ENCODE assay signal across 8 cellular contexts in genomic region chr1:33256335-33256700, GRCh38. TPM values are rescaled to one million over a fixed set of nuclear protein-coding genes. Genes with fewer than 3 reads are reported as not detected.
DNase-seq lines count a peak whose midpoint lies in the region; ATAC-seq and TF ChIP-seq lines count a peak whose summit lies in the region.

ZNF362 (plus strand) TSS chr1:33256492; CDS start chr1:33270575, 14,083 bp downstream.

- DNase-seq in GM13977 (ENCODE audit: low spot score) (peak; percentile 86), RPMI8226 (peak; percentile 74), fibroblast of peridontal ligament (ENCODE audit: extremely low read depth) (peak; percentile 53), NCI-H128 (lab: John Stamatoyannopoulos, UW; ENCODE audit: unreplicated experiment) (no peak)
- DNase-seq in activated T-helper 9 cell treated with anti-CD3 and anti-CD28 coated beads, Interleukin-2, amount 50 U/mL, for 16 hours (ENCODE audit: low read depth) = peak; percentile 55
- peak; percentile 39 to 84 (median 66) for DNase-seq in naive thymus-derived CD8-positive, alpha-beta T cell
- DNase-seq in stimulated activated naive CD4-positive, alpha-beta T cell (lab: John Stamatoyannopoulos, UW) = peak; percentile 41 to 70 (median 54)

- H3K4me3 Mint-ChIP-seq in naive thymus-derived CD8-positive, alpha-beta T cell = peak within 1 kb of the TSS; percentile 96 to 100 (median 99)

- in situ Hi-C loops in GM13977 (cut with MboI; ENCODE audit: low pct_unique_long_range_greater_than_20kb, low sequenced_read_pairs, unreplicated experiment) = no loop called here

- peaks cover 0 to 4% (median 0%) of the 10 kb centered on the region in 3 donors for H3K36me3 Mint-ChIP-seq in naive thymus-derived CD8-positive, alpha-beta T cell

- no peak for TF ChIP-seq CTCF in GM13977 (IDR thresholded peaks at IDR 0.05; ENCODE audit: extremely low read depth, insufficient read depth, missing control alignments)

- POLR2A ChIA-PET in naive thymus-derived CD8-positive, alpha-beta T cell (lab: Charles Lee) = interaction anchor here (1.5 kb wide), 1 partner anchor 75 kb away, joined by 4 read pairs; the partner anchor contains the start of gene TRIM62

- H3K4me1 Mint-ChIP-seq in naive thymus-derived CD8-positive, alpha-beta T cell = peaks cover 22 to 41% (median 40%) of the 10 kb centered on the region in 4 donors

- peak; percentile 58 for ATAC-seq in HG03159 (IDR thresholded peaks at IDR 0.05; ENCODE audit: unreplicated experiment)
- peak; percentile 84 to 86 for ATAC-seq in naive thymus-derived CD8-positive, alpha-beta T cell

- no peaks in the 10 kb centered on the region for H3K9me3 Mint-ChIP-seq in naive thymus-derived CD8-positive, alpha-beta T cell

- H3K27ac Mint-ChIP-seq in naive thymus-derived CD8-positive, alpha-beta T cell = peak within 1 kb of the TSS; percentile 96 to 99 (median 98)

- no peaks in the 10 kb centered on the region for H3K27me3 Mint-ChIP-seq in naive thymus-derived CD8-positive, alpha-beta T cell

RNA-seq across cellular contexts. Expression of gene ZNF362, which starts in this region (rescaled TPM):
- 10 to 100 TPM; 23.8 to 24.3 TPM for total RNA-seq in naive thymus-derived CD8-positive, alpha-beta T cell
- 10 to 100 TPM; 10.5 to 23.0 (median 15.7) TPM for polyA plus RNA-seq in naive thymus-derived CD8-positive, alpha-beta T cell
